In the genomic region with DNA sequence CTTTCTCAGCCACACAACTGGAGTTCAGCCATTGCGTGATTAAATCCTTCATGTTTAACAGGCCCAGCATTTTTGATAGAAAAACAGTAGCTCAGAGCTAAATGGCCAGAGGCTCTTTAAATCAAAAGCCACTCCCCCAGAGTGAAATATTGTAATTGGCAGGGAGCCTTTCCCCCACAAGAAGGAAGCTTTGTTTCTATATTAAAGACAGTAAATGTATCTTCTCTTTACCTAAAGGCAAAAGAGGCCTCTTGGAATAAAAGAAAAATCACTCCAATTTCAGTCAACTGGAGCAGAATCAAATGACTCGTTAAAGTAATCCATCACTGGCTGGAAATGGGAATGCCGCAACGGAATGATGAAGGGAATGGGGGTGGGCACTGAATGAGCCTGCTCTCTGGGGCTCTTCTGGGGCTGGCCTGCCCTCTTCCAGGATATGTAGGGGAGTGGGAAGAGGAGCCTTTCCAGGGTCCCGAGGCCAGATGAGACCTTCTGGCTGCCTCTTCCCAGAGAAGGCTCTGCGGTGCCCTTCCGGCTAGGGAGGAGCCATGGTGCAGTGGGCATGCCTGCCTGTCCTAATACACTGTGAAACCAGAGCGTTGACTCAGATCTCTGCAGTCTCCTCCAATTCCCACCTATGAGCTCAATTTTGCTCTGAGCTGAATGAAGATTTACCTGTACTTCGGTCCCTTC, we compare ENCODE assay signal across 8 cellular contexts. TPM values are rescaled to one million over a fixed set of nuclear protein-coding genes. Genes with fewer than 3 reads are reported as not detected.
DNase-seq lines count a peak whose midpoint lies in the region; ATAC-seq and TF ChIP-seq lines count a peak whose summit lies in the region.

No MANE protein-coding gene starts in this region.

- no peak for ATAC-seq in activated naive CD8-positive, alpha-beta T cell treated with anti-CD3 and anti-CD28 coated beads, Interleukin-2, amount 10 ng/mL, durations not matched to agents 7 days and 5 days (ENCODE audit: low read depth)
- no peak for ATAC-seq in GM19324 (IDR thresholded peaks at IDR 0.05; ENCODE audit: low FRiP score, unreplicated experiment)

- DNase-seq in HFFc6 (peak; percentile 25), iPS-NIHi11 (ENCODE audit: low spot score) (peak; percentile 52), NCI-H2171 (lab: John Stamatoyannopoulos, UW) (no peak), activated gamma-delta T cell (lab: John Stamatoyannopoulos, UW) (no peak), ecto neural progenitor cell (ENCODE audit: low spot score) (no peak)
- no peak for DNase-seq in activated naive CD8-positive, alpha-beta T cell treated with anti-CD3 and anti-CD28 coated beads, Interleukin-2, amount 10 ng/mL, durations not matched to agents 7 days and 5 days

- no peaks in the 10 kb centered on the region for H3K36me3 Mint-ChIP-seq in HFFc6 (ENCODE audit: low read depth)
- no peaks in the 10 kb centered on the region for H3K36me3 Mint-ChIP-seq in activated naive CD8-positive, alpha-beta T cell treated with anti-CD3 and anti-CD28 coated beads, Interleukin-2, amount 10 ng/mL, durations not matched to agents 7 days and 5 days

- H3K27ac ChIP-seq in skin epidermis = peak overlapping the region in 16 of 21 experiments; percentile 9 to 76 (median 56)

- peak overlapping the region; percentile 72 for H3K27ac Mint-ChIP-seq in HFFc6
- no peak overlapping the region for H3K27ac Mint-ChIP-seq in activated naive CD8-positive, alpha-beta T cell treated with anti-CD3 and anti-CD28 coated beads, Interleukin-2, amount 10 ng/mL, durations not matched to agents 7 days and 5 days

- H3K4me1 Mint-ChIP-seq in HFFc6 (ENCODE audit: low read depth) = peaks cover 24% of the 10 kb centered on the region
- peaks cover 13% of the 10 kb centered on the region for H3K4me1 Mint-ChIP-seq in activated naive CD8-positive, alpha-beta T cell treated with anti-CD3 and anti-CD28 coated beads, Interleukin-2, amount 10 ng/mL, durations not matched to agents 7 days and 5 days

- no peak for TF ChIP-seq CTCF in HFFc6 (IDR thresholded peaks at IDR 0.05)

- peak overlapping the region; percentile 86 for H3K4me3 Mint-ChIP-seq in HFFc6
- peak overlapping the region; percentile 14 for H3K4me3 Mint-ChIP-seq in activated naive CD8-positive, alpha-beta T cell treated with anti-CD3 and anti-CD28 coated beads, Interleukin-2, amount 10 ng/mL, durations not matched to agents 7 days and 5 days

- no peaks in the 10 kb centered on the region for H3K9me3 Mint-ChIP-seq in HFFc6
- no peaks in the 10 kb centered on the region for H3K9me3 Mint-ChIP-seq in activated naive CD8-positive, alpha-beta T cell treated with anti-CD3 and anti-CD28 coated beads, Interleukin-2, amount 10 ng/mL, durations not matched to agents 7 days and 5 days

- H3K27me3 Mint-ChIP-seq in HFFc6 (ENCODE audit: insufficient read depth) = peaks cover 5% of the 10 kb centered on the region
- H3K27me3 Mint-ChIP-seq in activated naive CD8-positive, alpha-beta T cell treated with anti-CD3 and anti-CD28 coated beads, Interleukin-2, amount 10 ng/mL, durations not matched to agents 7 days and 5 days = peaks cover 10% of the 10 kb centered on the region

- peak overlapping the region; percentile 21 to 46 (median 28) for H3K4me3 ChIP-seq in skin epidermis

- POLR2A ChIA-PET in activated naive CD8-positive, alpha-beta T cell treated with anti-CD3 and anti-CD28 coated beads, Interleukin-2, amount 10 ng/mL, durations not matched to agents 7 days and 5 days (lab: Charles Lee) = no interaction called here

RNA-seq across cellular contexts. Expression of a gene that starts 45.2 kb away (rescaled TPM):
- total RNA-seq in HFFc6 (2021; fragmentation: NEBNext Ultra II Directional; extraction: Animal tissue kit (Norgen Biotek cat#: 25700)) = under 1 TPM in 5 of 6 experiments, not detected in 1; 0.09 to 0.17 (median 0.14) TPM
- under 1 TPM; 0.26 to 0.28 TPM for total RNA-seq in activated naive CD8-positive, alpha-beta T cell treated with anti-CD3 and anti-CD28 coated beads, Interleukin-2, amount 10 ng/mL, durations not matched to agents 7 days and 5 days

Comparison
In these comparisons a context has a peak if more than half of its experiments do, and no peak if none do; other contexts are left out.
1. DNase-seq: peak in HFFc6 (single experiment) and iPS-NIHi11 (single experiment); none in activated naive CD8-positive, alpha-beta T cell treated with anti-CD3 and anti-CD28 coated beads, Interleukin-2, amount 10 ng/mL, durations not matched to agents 7 days and 5 days (single experiment), NCI-H2171 (single experiment), activated gamma-delta T cell (single experiment) and ecto neural progenitor cell (single experiment).